ENCODE assay signal across 25 cellular contexts in genomic region chr9:76891874-76892273, GRCh38. TPM values are rescaled to one million over a fixed set of nuclear protein-coding genes. Genes with fewer than 3 reads are reported as not detected.
DNase-seq lines count a peak whose midpoint lies in the region; ATAC-seq and TF ChIP-seq lines count a peak whose summit lies in the region.
"Had no signal": no experiment of that assay in that cellular context is flagged by ENCODE, and none has a peak within 500 bp of the region (broad histone marks: within the 10 kb centered on the region; RNA-seq: fewer than 3 reads in every experiment).

No MANE protein-coding gene starts in this region.

- H3K9me3 Mint-ChIP-seq in activated CD4-positive, alpha-beta T cell treated with anti-CD3 and anti-CD28 coated beads for 36 hours (ENCODE audit: low read depth): no peaks in the 10 kb centered on the region
- no peaks in the 10 kb centered on the region for H3K9me3 Mint-ChIP-seq in activated T-cell treated with anti-CD3 and anti-CD28 coated beads, Interleukin-2, amount 50 U/mL, for 72 hours
- H3K9me3 Mint-ChIP-seq: activated naive CD8-positive, alpha-beta T cell treated with anti-CD3 and anti-CD28 coated beads for 36 hours; IgD-negative memory B cell; memory B cell; stimulated activated memory B cell treated with anti-CD40 and anti-IgM and Interleukin-4, amounts not matched to agents 10 μg/mL and 1 μg/mL and 100 μg/mL, for 72 hours had no signal

- peaks cover 3 to 62% of the 10 kb centered on the region in 2 donors for H3K4me1 ChIP-seq in ascending aorta

- POLR2A ChIA-PET in activated CD4-positive, alpha-beta T cell treated with anti-CD3 and anti-CD28 coated beads for 36 hours (lab: Charles Lee): no interaction called here

- H3K4me1 Mint-ChIP-seq in activated CD4-positive, alpha-beta T cell treated with anti-CD3 and anti-CD28 coated beads for 36 hours: no peaks in the 10 kb centered on the region
- H3K4me1 Mint-ChIP-seq in activated T-cell treated with anti-CD3 and anti-CD28 coated beads, Interleukin-2, amount 50 U/mL, for 72 hours (ENCODE audit: low read depth): no peaks in the 10 kb centered on the region
- H3K4me1 Mint-ChIP-seq: activated naive CD8-positive, alpha-beta T cell treated with anti-CD3 and anti-CD28 coated beads for 36 hours had no signal

- TF ChIP-seq CTCF in ascending aorta (IDR thresholded peaks at IDR 0.05): no peak

- DNase-seq in ascending aorta (ENCODE audit: low spot score in 2 of 2) (no peak), substantia nigra (lab: John Stamatoyannopoulos, UW) (no peak), NCI-H1417 treated with DMSO at 0.1 percent for 48 hours (lab: John Stamatoyannopoulos, UW) (no peak)
- no peak for DNase-seq in activated CD4-positive, alpha-beta T cell treated with anti-CD3 and anti-CD28 coated beads for 36 hours
- DNase-seq in activated T-cell treated with anti-CD3 and anti-CD28 coated beads, Interleukin-2, amount 50 U/mL, for 72 hours: no peak
- DNase-seq: activated CD4-positive, alpha-beta T cell treated with anti-CD3 and anti-CD28 coated beads for 4 hours; activated naive CD8-positive, alpha-beta T cell treated with anti-CD3 and anti-CD28 coated beads for 36 hours; activated T-cell treated with anti-CD3 and anti-CD28 coated beads, Interleukin-2, amount 50 U/mL, for 48 hours; GOT3; left colon; NCI-H1436; NCI-H2171 treated with DMSO at 0.1 percent for 48 hours; Peyer's patch; SJCRH30; stimulated activated CD4-positive, alpha-beta T cell treated with anti-CD3 and anti-CD28 coated beads, Interleukin-1b, Interleukin-23, amount 100 ng/mL, for 48 hours; T-helper 1 cell; trophoblast cell had no signal

- H3K27ac Mint-ChIP-seq in activated CD4-positive, alpha-beta T cell treated with anti-CD3 and anti-CD28 coated beads for 36 hours: no peak overlapping the region
- no peak overlapping the region for H3K27ac Mint-ChIP-seq in activated T-cell treated with anti-CD3 and anti-CD28 coated beads, Interleukin-2, amount 50 U/mL, for 72 hours
- H3K27ac Mint-ChIP-seq: activated naive CD8-positive, alpha-beta T cell treated with anti-CD3 and anti-CD28 coated beads for 36 hours; IgD-negative memory B cell; memory B cell; stimulated activated memory B cell treated with anti-CD40 and anti-IgM and Interleukin-4, amounts not matched to agents 10 μg/mL and 1 μg/mL and 100 μg/mL, for 72 hours had no signal

- H3K27me3 ChIP-seq in ascending aorta: no peaks in the 10 kb centered on the region
- H3K27me3 ChIP-seq: Peyer's patch, SJCRH30 had no signal

- no peaks in the 10 kb centered on the region for H3K36me3 Mint-ChIP-seq in activated CD4-positive, alpha-beta T cell treated with anti-CD3 and anti-CD28 coated beads for 36 hours (ENCODE audit: low read depth)
- no peaks in the 10 kb centered on the region for H3K36me3 Mint-ChIP-seq in activated T-cell treated with anti-CD3 and anti-CD28 coated beads, Interleukin-2, amount 50 U/mL, for 72 hours (ENCODE audit: insufficient read depth in 2 of 2)
- H3K36me3 Mint-ChIP-seq: activated naive CD8-positive, alpha-beta T cell treated with anti-CD3 and anti-CD28 coated beads for 36 hours; IgD-negative memory B cell; memory B cell; stimulated activated memory B cell treated with anti-CD40 and anti-IgM and Interleukin-4, amounts not matched to agents 10 μg/mL and 1 μg/mL and 100 μg/mL, for 72 hours had no signal

- CTCF ChIA-PET in activated CD4-positive, alpha-beta T cell treated with anti-CD3 and anti-CD28 coated beads for 36 hours (lab: Charles Lee): no interaction called here

- peaks cover 0 to 8% of the 10 kb centered on the region in 2 donors for H3K36me3 ChIP-seq in ascending aorta
- H3K36me3 ChIP-seq: Peyer's patch, SJCRH30 had no signal

- H3K27me3 Mint-ChIP-seq in activated CD4-positive, alpha-beta T cell treated with anti-CD3 and anti-CD28 coated beads for 36 hours: peaks cover 3% of the 10 kb centered on the region
- peaks cover 11% of the 10 kb centered on the region for H3K27me3 Mint-ChIP-seq in activated T-cell treated with anti-CD3 and anti-CD28 coated beads, Interleukin-2, amount 50 U/mL, for 72 hours (ENCODE audit: low read depth)

- H3K27ac ChIP-seq in ascending aorta (peak overlapping the region; percentile 78 to 83), substantia nigra (ENCODE audit: low read depth, low read length, poor library complexity, severe bottlenecking) (peak overlapping the region; percentile 90)
- H3K27ac ChIP-seq: SJCRH30, skin epidermis had no signal

- H3K9me3 ChIP-seq in ascending aorta: no peaks in the 10 kb centered on the region
- H3K9me3 ChIP-seq: Peyer's patch, SJCRH30 had no signal

- no peak overlapping the region for H3K4me3 Mint-ChIP-seq in activated CD4-positive, alpha-beta T cell treated with anti-CD3 and anti-CD28 coated beads for 36 hours
- no peak overlapping the region for H3K4me3 Mint-ChIP-seq in activated T-cell treated with anti-CD3 and anti-CD28 coated beads, Interleukin-2, amount 50 U/mL, for 72 hours
- H3K4me3 Mint-ChIP-seq: activated naive CD8-positive, alpha-beta T cell treated with anti-CD3 and anti-CD28 coated beads for 36 hours; IgD-negative memory B cell; memory B cell; stimulated activated memory B cell treated with anti-CD40 and anti-IgM and Interleukin-4, amounts not matched to agents 10 μg/mL and 1 μg/mL and 100 μg/mL, for 72 hours had no signal

- H3K4me3 ChIP-seq in ascending aorta: no peak overlapping the region
- H3K4me3 ChIP-seq: Peyer's patch, SJCRH30, skin epidermis had no signal

- ATAC-seq in GM19351 (IDR thresholded peaks at IDR 0.05; ENCODE audit: unreplicated experiment) (peak; percentile 43), HG03432 (IDR thresholded peaks at IDR 0.05; ENCODE audit: unreplicated experiment) (peak; percentile 52), GM18498 (IDR thresholded peaks at IDR 0.05; ENCODE audit: unreplicated experiment) (no peak)
- ATAC-seq in activated CD4-positive, alpha-beta T cell treated with anti-CD3 and anti-CD28 coated beads for 36 hours: no peak
- no peak for ATAC-seq in activated T-cell treated with anti-CD3 and anti-CD28 coated beads, Interleukin-2, amount 50 U/mL, for 72 hours (replicated peaks in 1 of 2)
- ATAC-seq: left colon; stimulated activated memory B cell treated with anti-CD40 and anti-IgM and Interleukin-4, amounts not matched to agents 10 μg/mL and 1 μg/mL and 100 μg/mL, for 72 hours had no signal

- intact Hi-C loops in ascending aorta (cut with DNase I): loop anchor here (2.0 kb wide), 1 partner anchor 15 kb away; no protein-coding TSS in a partner anchor
- intact Hi-C loops in activated CD4-positive, alpha-beta T cell treated with anti-CD3 and anti-CD28 coated beads for 36 hours (cut with DNase I, micrococcal nuclease): no loop called here

RNA-seq across cellular contexts. Expression of gene PRUNE2, which starts 14.0 kb away (rescaled TPM):
- 200 TPM for total RNA-seq in ascending aorta
- total RNA-seq in activated CD4-positive, alpha-beta T cell treated with anti-CD3 and anti-CD28 coated beads for 36 hours: under 1 TPM; 0.53 to 0.57 TPM
- 1 to 10 TPM in 1 of 2 donors, under 1 TPM in 1; 0.69 to 1.5 TPM for total RNA-seq in activated T-cell treated with anti-CD3 and anti-CD28 coated beads, Interleukin-2, amount 50 U/mL, for 72 hours
- total RNA-seq: G401 had no signal

Comparison
In these comparisons a context has a peak if more than half of its experiments do, and no peak if none do; other contexts are left out.
1. ATAC-seq: peak in GM19351 (single experiment) and HG03432 (single experiment); none in GM18498 (single experiment), activated CD4-positive, alpha-beta T cell treated with anti-CD3 and anti-CD28 coated beads for 36 hours (single experiment) and activated T-cell treated with anti-CD3 and anti-CD28 coated beads, Interleukin-2, amount 50 U/mL, for 72 hours (0 of 2).
2. RNA of gene PRUNE2, which starts 14.0 kb away (total RNA-seq): 200 TPM in ascending aorta (single experiment); 0.69 to 1.5 TPM in activated T-cell treated with anti-CD3 and anti-CD28 coated beads, Interleukin-2, amount 50 U/mL, for 72 hours and 0.53 to 0.57 TPM in activated CD4-positive, alpha-beta T cell treated with anti-CD3 and anti-CD28 coated beads for 36 hours; every median in the first group is over 10 times any median in the second.